Comparison of ENCODE assay signal across 9 cellular contexts in the genomic region with DNA sequence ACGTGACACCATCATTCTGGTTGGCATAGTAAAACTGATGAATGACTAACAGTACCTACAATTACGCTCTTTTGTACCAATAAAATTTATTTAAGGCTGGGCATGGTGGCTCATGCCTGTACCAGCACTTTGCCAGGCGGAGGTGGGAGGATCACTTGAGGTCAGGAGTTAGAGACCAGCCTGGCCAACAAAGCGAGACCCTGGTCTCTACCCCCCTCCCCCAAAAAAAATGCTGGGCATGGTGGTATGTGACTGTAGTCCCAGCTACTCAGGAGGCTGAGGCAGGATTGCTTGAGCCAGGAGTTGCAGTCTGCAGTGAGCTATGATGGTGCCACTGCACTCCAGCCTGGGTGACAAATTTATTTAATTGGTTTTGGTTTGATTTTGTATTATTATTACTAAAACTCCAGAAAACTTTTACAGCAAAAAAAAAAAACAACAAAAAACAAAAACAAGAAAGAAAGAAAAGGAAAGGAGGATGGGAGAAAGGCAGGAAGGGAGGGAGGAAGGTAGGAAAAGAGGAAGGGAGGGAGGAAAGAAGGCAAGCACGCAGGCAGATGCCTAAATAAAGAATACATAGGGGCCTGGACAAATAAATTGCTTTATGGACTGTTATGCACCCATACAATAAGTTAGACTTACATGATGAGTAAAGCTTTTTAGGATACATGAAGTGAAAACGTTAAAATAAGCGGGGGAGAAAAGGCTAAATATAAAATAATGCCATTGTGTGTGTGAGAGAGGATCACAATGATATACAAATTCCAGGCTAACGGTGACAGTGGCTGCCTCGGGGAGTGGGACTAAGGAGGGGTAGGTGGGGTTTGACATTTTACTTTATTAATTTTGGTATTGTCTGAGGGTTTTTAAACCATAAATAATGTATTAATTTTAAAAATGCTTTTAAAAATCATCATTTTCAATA. TPM values are rescaled to one million over a fixed set of nuclear protein-coding genes. Genes with fewer than 3 reads are reported as not detected.
DNase-seq lines count a peak whose midpoint lies in the region; ATAC-seq, FAIRE-seq and TF ChIP-seq lines count a peak whose summit lies in the region.
"Had no signal": no experiment of that assay in that cellular context is flagged by ENCODE, and none has a peak within 500 bp of the region (broad histone marks: within the 10 kb centered on the region; RNA-seq: fewer than 3 reads in every experiment).

No MANE protein-coding gene starts in this region.

- RAD21 ChIA-PET in GM12878 (lab: Charles Lee; ENCODE audit: unreplicated experiment) = no interaction called here

- H3K9me3 ChIP-seq in GM12878 (replicated peaks; ENCODE audit: control insufficient read depth, insufficient read depth, low read length) = no peaks in the 10 kb centered on the region; the same call in 2 of the 3 replicates
- no peaks in the 10 kb centered on the region for H3K9me3 ChIP-seq in mesodermal cell (ENCODE audit: control insufficient read depth, low read length)
- H3K9me3 ChIP-seq in aorta (ENCODE audit: control insufficient read depth, low read length) = no peaks in the 10 kb centered on the region

- H3K4me1 ChIP-seq in GM12878 (ENCODE audit: control insufficient read depth, insufficient read depth, low read length) (no peaks in the 10 kb centered on the region), mesodermal cell (ENCODE audit: control insufficient read depth, insufficient read depth, low read length, poor library complexity, severe bottlenecking) (peaks cover 4% of the 10 kb centered on the region), aorta (ENCODE audit: control insufficient read depth in 1 of 2, insufficient read depth in 2 of 2, low read length in 2 of 2) (peaks cover 2 to 3% of the 10 kb centered on the region in 2 donors)

- TF ChIP-seq POLR2A in GM12878 (IDR thresholded peaks at IDR 0.05; ENCODE audit: low read depth, low read length) (no peak), GM18505 (IDR thresholded peaks at IDR 0.05; ENCODE audit: borderline replicate concordance, extremely low read depth, insufficient read depth, insufficient read length) (no peak)

- FAIRE-seq in GM12878 (lab: Jason Lieb, UNC) = no peak

- no peak for DNase-seq in stimulated activated naive CD8-positive, alpha-beta T cell treated with anti-CD3 and anti-CD28 coated beads, Interleukin-15, Interleukin-2, amounts not matched to agents 100 U/mL and 50 U/mL, for 24 hours
- DNase-seq in GM12878 (ENCODE audit: low read depth, low spot score) (no peak), aorta (no peak), DMS53 treated with DMSO at 0.1 percent for 48 hours (lab: John Stamatoyannopoulos, UW; ENCODE audit: unreplicated experiment) (no peak)

- peak overlapping the region; percentile 78 for H3K27ac Mint-ChIP-seq in stimulated activated naive CD8-positive, alpha-beta T cell treated with anti-CD3 and anti-CD28 coated beads, Interleukin-15, Interleukin-2, amounts not matched to agents 100 ng/mL and 50 ng/mL, for 24 hours

- H3K4me1 Mint-ChIP-seq in stimulated activated naive CD8-positive, alpha-beta T cell treated with anti-CD3 and anti-CD28 coated beads, Interleukin-15, Interleukin-2, amounts not matched to agents 100 ng/mL and 50 ng/mL, for 24 hours (ENCODE audit: low read depth) = peaks cover 12% of the 10 kb centered on the region

- BruUV-seq in GM12878 (replicated peaks; lab: Mats Ljungman, UMichigan) = TSS peak; percentile 81

- peak overlapping the region; percentile 87 for H3K4me3 Mint-ChIP-seq in stimulated activated naive CD8-positive, alpha-beta T cell treated with anti-CD3 and anti-CD28 coated beads, Interleukin-15, Interleukin-2, amounts not matched to agents 100 ng/mL and 50 ng/mL, for 24 hours

- H3K4me2 ChIP-seq in GM12878 (ENCODE audit: control insufficient read depth, insufficient read depth) = peak overlapping the region; percentile 87

- H3K9ac ChIP-seq in GM12878 (ENCODE audit: control insufficient read depth, insufficient read depth, low read length) = peak overlapping the region; percentile 84

- in situ Hi-C loops in GM12878 (cut with MboI) = no loop called here

- peak overlapping the region; percentile 88 for H2AFZ ChIP-seq in GM12878 (ENCODE audit: control insufficient read depth, low read depth, low read length)

- peaks cover 14% of the 10 kb centered on the region for H3K36me3 Mint-ChIP-seq in stimulated activated naive CD8-positive, alpha-beta T cell treated with anti-CD3 and anti-CD28 coated beads, Interleukin-15, Interleukin-2, amounts not matched to agents 100 ng/mL and 50 ng/mL, for 24 hours (ENCODE audit: low read depth)

- H3K4me3 ChIP-seq in GM12878 = peak overlapping the region; percentile 89
- peak overlapping the region; percentile 69 for H3K4me3 ChIP-seq in mesodermal cell (ENCODE audit: extremely low read depth, insufficient read depth, low read length, poor library complexity, severe bottlenecking)
- peak overlapping the region; percentile 9 to 89 for H3K4me3 ChIP-seq in aorta (ENCODE audit: low read length in 2 of 2)

- no peak for TF ChIP-seq RAD21 in GM12878 (IDR thresholded peaks at IDR 0.05; ENCODE audit: insufficient read depth, low read depth, low read length)

- CTCF ChIA-PET in GM12878 (lab: Yijun Ruan, JAX) = interaction anchor here (1.0 kb wide), 1 partner anchor 130 kb away, joined by 4 read pairs; no protein-coding TSS in a partner anchor

- no peak for TF ChIP-seq CTCF in GM12878 (IDR thresholded peaks at IDR 0.05 in 2 of 3, conservative IDR thresholded peaks at IDR 0.05 in 1 of 3; ENCODE audit: control insufficient read depth in 2 of 3, extremely low read depth in 1 of 3, insufficient read depth in 1 of 3, low read depth in 3 of 3, low read length in 3 of 3)

- no peak for TF ChIP-seq EP300 in GM12878 (IDR thresholded peaks at IDR 0.05; ENCODE audit: borderline replicate concordance in 1 of 2, control insufficient read depth in 1 of 2, low read depth in 2 of 2, low read length in 2 of 2)

- no peaks in the 10 kb centered on the region for H4K20me1 ChIP-seq in GM12878 (ENCODE audit: control insufficient read depth, insufficient read depth)

- SMC1A ChIA-PET in GM12878 (lab: Charles Lee; ENCODE audit: uncharacterized antibody, unreplicated experiment) = interaction anchor here (0.7 to 3.4 kb wide), 4 partner anchors 14 to 43 kb away, joined by 3 to 17 read pairs (median 4); a partner anchor contains a TSS

- no peak for ATAC-seq in stimulated activated naive CD8-positive, alpha-beta T cell treated with anti-CD3 and anti-CD28 coated beads, Interleukin-15, Interleukin-2, amounts not matched to agents 100 U/mL and 50 U/mL, for 24 hours
- no peak; the same call in 2 of the 3 replicates for ATAC-seq in GM12878
- ATAC-seq in aorta (ENCODE audit: low FRiP score) = no peak
- no peak for ATAC-seq in GM18873 (IDR thresholded peaks at IDR 0.05; ENCODE audit: low FRiP score, unreplicated experiment)
- ATAC-seq in GM18505 (IDR thresholded peaks at IDR 0.05; ENCODE audit: unreplicated experiment) = no peak

- peaks cover 15% of the 10 kb centered on the region for H3K79me2 ChIP-seq in GM12878 (ENCODE audit: control insufficient read depth, insufficient read depth, low read length)

- peaks cover 3% of the 10 kb centered on the region for H3K9me3 Mint-ChIP-seq in stimulated activated naive CD8-positive, alpha-beta T cell treated with anti-CD3 and anti-CD28 coated beads, Interleukin-15, Interleukin-2, amounts not matched to agents 100 ng/mL and 50 ng/mL, for 24 hours

- H3K27ac ChIP-seq in GM12878 (ENCODE audit: control insufficient read depth, insufficient read depth) = peak overlapping the region; percentile 73
- peak overlapping the region; percentile 78 for H3K27ac ChIP-seq in mesodermal cell (ENCODE audit: low read depth, low read length, severe bottlenecking)
- no peak overlapping the region for H3K27ac ChIP-seq in aorta (ENCODE audit: low read depth in 1 of 2, low read length in 2 of 2)

- 44% methylated on average over 9 of the region's 9 CpGs for WGBS in GM12878 (ENCODE audit: insufficient coverage, insufficient replicate concordance, low lambda C conversion rate, missing lambda C conversion rate)
- WGBS in mesodermal cell (ENCODE audit: insufficient coverage in 2 of 2), 2 experiments = 59 to 76% methylated on average over 4 of the region's 9 CpGs
- 41 to 52% methylated on average over 9 of the region's 9 CpGs for WGBS in aorta, 2 donors

- peaks cover 60% of the 10 kb centered on the region for H3K27me3 Mint-ChIP-seq in stimulated activated naive CD8-positive, alpha-beta T cell treated with anti-CD3 and anti-CD28 coated beads, Interleukin-15, Interleukin-2, amounts not matched to agents 100 ng/mL and 50 ng/mL, for 24 hours

- intact Hi-C loops in GM12878 (cut with micrococcal nuclease; ENCODE audit: unreplicated experiment) (loop anchor here (1.0 to 5.0 kb wide), 3 partner anchors 28 to 128 kb away; a partner anchor contains a TSS), aorta (cut with DNase I) (loop anchor here (2.0 to 10.0 kb wide), 5 partner anchors 43 to 142 kb away; a partner anchor contains a TSS)

- H3K36me3 ChIP-seq in GM12878 (ENCODE audit: control insufficient read depth in 2 of 2, insufficient read depth in 2 of 2, low read length in 1 of 2) (peaks cover 0 to 4% of the 10 kb centered on the region in 2 experiments; a peak in 2 of 4 replicates), mesodermal cell (ENCODE audit: control insufficient read depth, insufficient read depth, low read length) (peaks cover 27% of the 10 kb centered on the region), aorta (ENCODE audit: control insufficient read depth in 1 of 2, insufficient read depth in 2 of 2, low read length in 1 of 2) (peaks cover 0 to 5% of the 10 kb centered on the region in 2 donors)

- H3K27me3 ChIP-seq in GM12878 (replicated peaks in 1 of 2; ENCODE audit: control insufficient read depth in 2 of 2, insufficient read depth in 2 of 2, low read length in 1 of 2) = no peaks in the 10 kb centered on the region
- no peaks in the 10 kb centered on the region for H3K27me3 ChIP-seq in aorta (ENCODE audit: control insufficient read depth in 1 of 2, insufficient read depth in 2 of 2, low read length in 1 of 2)

- POLR2A ChIA-PET in GM12878 (lab: Charles Lee) = interaction anchor here (1.0 kb wide), 1 partner anchor 57 kb away, joined by 3 read pairs; a partner anchor contains a TSS

RNA-seq across cellular contexts. Expression of a gene that starts 0.7 kb away (rescaled TPM):
- total RNA-seq in GM12878 (2013; cell fraction: nucleolus; rRNA removed) = 57.9 and 64.7 TPM in 2 replicates
- total RNA-seq in GM12878 (2014; rRNA removed) = 17.8 and 20.9 TPM in 2 replicates
- total RNA-seq in GM12878 (2014; rRNA removed; fragmentation: Illumina TruSeq; extraction: Trizol) = 22.6 and 23.4 TPM in 2 replicates
- total RNA-seq in GM12878 (2021) = 16.6 and 17.0 TPM in 2 replicates
- polyA plus RNA-seq in GM12878 (2011; ENCODE audit: low read depth) = 8.5 TPM
- polyA plus RNA-seq in GM12878 (2011; rRNA removed) = 28.7 and 29.2 TPM in 2 replicates
- 16.7 and 18.9 TPM in 2 replicates for polyA plus RNA-seq in GM12878 (2011; cell fraction: cytosol; rRNA removed)
- polyA plus RNA-seq in GM12878 (2011; cell fraction: nucleus; rRNA removed) = 26.2 and 30.2 TPM in 2 replicates
- 7.0 and 9.1 TPM in 2 replicates for polyA plus RNA-seq in GM12878 (2012)
- polyA plus RNA-seq in GM12878 (2014; fragmentation: Illumina TruSeq; extraction: Trizol) = 22.8 and 25.3 TPM in 2 replicates
- polyA plus RNA-seq in GM12878 (2014; fragmentation: Nextera tagmentation; extraction: Ambion mirVana) = 10 to 100 TPM; 10.2 to 12.4 TPM
- polyA plus RNA-seq in GM12878 (2014; rRNA removed) = 16.9 and 22.5 TPM in 2 replicates
- polyA plus RNA-seq in GM12878 (2016; fragmentation: Nextera tagmentation; extraction: Ambion mirVana) = 10 to 100 TPM in 1 of 2 experiments, 1 to 10 TPM in 1; 8.1 to 10.4 TPM
- 28.9 and 32.7 TPM in 2 replicates for polyA minus RNA-seq in GM12878 (2011; rRNA and poly(A)+ RNA removed)
- polyA minus RNA-seq in GM12878 (2011; cell fraction: cytosol; rRNA and poly(A)+ RNA removed) = 3.6 and 3.9 TPM in 2 replicates
- 27.8 and 40.8 TPM in 2 replicates for polyA minus RNA-seq in GM12878 (2011; cell fraction: nucleus; rRNA and poly(A)+ RNA removed)
- 19.7 TPM for polyA plus RNA-seq in mesodermal cell (2013, experiment 1 of 2)
- 19.7 TPM for polyA plus RNA-seq in mesodermal cell (2013, experiment 2 of 2)
- total RNA-seq in aorta = 10 to 100 TPM; 15.4 to 18.5 TPM
- polyA plus RNA-seq in aorta = 10 to 100 TPM in 1 of 2 donors, 1 to 10 TPM in 1; 4.4 to 14.0 TPM

RNA-seq across cellular contexts. Expression of a gene that starts 27.7 kb away (rescaled TPM):
- total RNA-seq in GM12878 (2013; cell fraction: nucleolus; rRNA removed) = 7.5 and 8.4 TPM in 2 replicates
- total RNA-seq in GM12878 (2014; rRNA removed) (4.4 and 5.8 TPM in 2 replicates), GM12878 (2014; rRNA removed; fragmentation: Illumina TruSeq; extraction: Trizol) (5.8 and 6.1 TPM in 2 replicates), GM12878 (2021) (5.8 and 6.4 TPM in 2 replicates), aorta (1 to 10 TPM; 4.0 to 6.8 TPM)
- 2.7 TPM for polyA plus RNA-seq in GM12878 (2011; ENCODE audit: low read depth)
- polyA plus RNA-seq in GM12878 (2011; rRNA removed) (5.5 and 7.0 TPM in 2 replicates), GM12878 (2014; fragmentation: Illumina TruSeq; extraction: Trizol) (6.5 and 7.4 TPM in 2 replicates), GM12878 (2014; fragmentation: Nextera tagmentation; extraction: Ambion mirVana) (1 to 10 TPM; 3.0 to 3.3 TPM), GM12878 (2014; rRNA removed) (4.3 and 4.8 TPM in 2 replicates), GM12878 (2016; fragmentation: Nextera tagmentation; extraction: Ambion mirVana) (1 to 10 TPM; 4.9 to 5.1 TPM), aorta (1 to 10 TPM; 2.5 to 3.6 TPM)
- 3.2 and 3.9 TPM in 2 replicates for polyA plus RNA-seq in GM12878 (2011; cell fraction: cytosol; rRNA removed)
- polyA plus RNA-seq in GM12878 (2011; cell fraction: nucleus; rRNA removed) = 4.3 and 4.9 TPM in 2 replicates
- 3.3 and 5.0 TPM in 2 replicates for polyA plus RNA-seq in GM12878 (2012)
- 6.5 and 7.1 TPM in 2 replicates for polyA minus RNA-seq in GM12878 (2011; rRNA and poly(A)+ RNA removed)
- 2.7 and 3.2 TPM in 2 replicates for polyA minus RNA-seq in GM12878 (2011; cell fraction: cytosol; rRNA and poly(A)+ RNA removed)
- polyA minus RNA-seq in GM12878 (2011; cell fraction: nucleus; rRNA and poly(A)+ RNA removed) = 3.7 and 4.2 TPM in 2 replicates
- 7.4 TPM for polyA plus RNA-seq in mesodermal cell (2013, experiment 1 of 2)
- 6.3 TPM for polyA plus RNA-seq in mesodermal cell (2013, experiment 2 of 2)

RNA-seq across cellular contexts. Expression of a gene that starts 34.7 kb away (rescaled TPM):
- total RNA-seq in GM12878 (2013; cell fraction: nucleolus; rRNA removed) = 0.29 TPM in 1 of 2 replicates, not detected in the other
- total RNA-seq in GM12878 (2014; rRNA removed) (0.16 and 0.17 TPM in 2 replicates), GM12878 (2014; rRNA removed; fragmentation: Illumina TruSeq; extraction: Trizol) (0.27 and 0.32 TPM in 2 replicates), GM12878 (2021) (0.11 and 0.18 TPM in 2 replicates), aorta (1 to 10 TPM; 1.6 to 3.2 TPM)
- not detected for polyA plus RNA-seq in GM12878 (2011; ENCODE audit: low read depth)
- polyA plus RNA-seq in GM12878 (2011; rRNA removed) (not detected in 2 replicates), GM12878 (2014; fragmentation: Illumina TruSeq; extraction: Trizol) (0.15 and 0.29 TPM in 2 replicates), GM12878 (2014; fragmentation: Nextera tagmentation; extraction: Ambion mirVana) (under 1 TPM; 0.10 to 0.22 TPM), GM12878 (2014; rRNA removed) (0.27 and 0.31 TPM in 2 replicates), GM12878 (2016; fragmentation: Nextera tagmentation; extraction: Ambion mirVana) (under 1 TPM; 0.19 to 0.48 TPM), aorta (1 to 10 TPM; 1.9 to 4.3 TPM)
- polyA plus RNA-seq in GM12878 (2011; cell fraction: cytosol; rRNA removed) = not detected in 2 replicates
- 0.07 TPM in 1 of 2 replicates, not detected in the other for polyA plus RNA-seq in GM12878 (2011; cell fraction: nucleus; rRNA removed)
- polyA plus RNA-seq in GM12878 (2012) = 0.09 and 0.21 TPM in 2 replicates
- not detected in 2 replicates for polyA minus RNA-seq in GM12878 (2011; rRNA and poly(A)+ RNA removed)
- not detected in 2 replicates for polyA minus RNA-seq in GM12878 (2011; cell fraction: cytosol; rRNA and poly(A)+ RNA removed)
- polyA minus RNA-seq in GM12878 (2011; cell fraction: nucleus; rRNA and poly(A)+ RNA removed) = not detected in 2 replicates
- polyA plus RNA-seq in mesodermal cell (2013, experiment 1 of 2) = not detected
- not detected for polyA plus RNA-seq in mesodermal cell (2013, experiment 2 of 2)
- total RNA-seq: T-helper 2 cell treated with Interferon-gamma antibody and Interleukin-4, amounts not matched to agents 100 ng/mL and 5 ng/mL, for 36 hours had no signal

RNA-seq across cellular contexts. Expression of a gene that starts 42.5 kb away (rescaled TPM):
- total RNA-seq in GM12878 (2013; cell fraction: nucleolus; rRNA removed) = 36.7 and 38.1 TPM in 2 replicates
- total RNA-seq in GM12878 (2014; rRNA removed) (4.5 and 8.7 TPM in 2 replicates), GM12878 (2014; rRNA removed; fragmentation: Illumina TruSeq; extraction: Trizol) (7.4 and 7.6 TPM in 2 replicates), GM12878 (2021) (5.4 and 7.4 TPM in 2 replicates), aorta (10 to 100 TPM; 15.7 to 22.8 TPM)
- polyA plus RNA-seq in GM12878 (2011; ENCODE audit: low read depth) = 6.4 TPM
- polyA plus RNA-seq in GM12878 (2011; rRNA removed) (13.3 and 14.1 TPM in 2 replicates), GM12878 (2014; fragmentation: Illumina TruSeq; extraction: Trizol) (8.9 and 14.6 TPM in 2 replicates), GM12878 (2014; fragmentation: Nextera tagmentation; extraction: Ambion mirVana) (1 to 10 TPM; 4.6 to 5.4 TPM), GM12878 (2014; rRNA removed) (5.6 and 6.9 TPM in 2 replicates), GM12878 (2016; fragmentation: Nextera tagmentation; extraction: Ambion mirVana) (1 to 10 TPM; 5.9 to 6.0 TPM), aorta (10 to 100 TPM; 15.9 to 16.1 TPM)
- 6.2 and 8.1 TPM in 2 replicates for polyA plus RNA-seq in GM12878 (2011; cell fraction: cytosol; rRNA removed)
- 19.6 and 26.9 TPM in 2 replicates for polyA plus RNA-seq in GM12878 (2011; cell fraction: nucleus; rRNA removed)
- polyA plus RNA-seq in GM12878 (2012) = 6.0 and 7.3 TPM in 2 replicates
- polyA minus RNA-seq in GM12878 (2011; rRNA and poly(A)+ RNA removed) = 16.2 and 18.3 TPM in 2 replicates
- polyA minus RNA-seq in GM12878 (2011; cell fraction: cytosol; rRNA and poly(A)+ RNA removed) = 1.7 and 2.7 TPM in 2 replicates
- 7.9 and 10.4 TPM in 2 replicates for polyA minus RNA-seq in GM12878 (2011; cell fraction: nucleus; rRNA and poly(A)+ RNA removed)
- polyA plus RNA-seq in mesodermal cell (2013, experiment 1 of 2) = 18.2 TPM
- 16.8 TPM for polyA plus RNA-seq in mesodermal cell (2013, experiment 2 of 2)

RNA-seq across cellular contexts. Expression of a gene that starts 57.0 kb away (rescaled TPM):
- total RNA-seq in GM12878 (2013; cell fraction: nucleolus; rRNA removed) = 6.6 and 7.0 TPM in 2 replicates
- 3.7 and 4.4 TPM in 2 replicates for total RNA-seq in GM12878 (2014; rRNA removed)
- 3.9 and 4.2 TPM in 2 replicates for total RNA-seq in GM12878 (2014; rRNA removed; fragmentation: Illumina TruSeq; extraction: Trizol)
- 3.0 and 3.7 TPM in 2 replicates for total RNA-seq in GM12878 (2021)
- 1.3 TPM for polyA plus RNA-seq in GM12878 (2011; ENCODE audit: low read depth)
- polyA plus RNA-seq in GM12878 (2011; rRNA removed) = 1.9 and 2.5 TPM in 2 replicates
- 1.0 and 1.5 TPM in 2 replicates for polyA plus RNA-seq in GM12878 (2011; cell fraction: cytosol; rRNA removed)
- polyA plus RNA-seq in GM12878 (2011; cell fraction: nucleus; rRNA removed) = 3.1 and 3.6 TPM in 2 replicates
- 1.5 and 1.7 TPM in 2 replicates for polyA plus RNA-seq in GM12878 (2012)
- polyA plus RNA-seq in GM12878 (2014; fragmentation: Illumina TruSeq; extraction: Trizol) = 4.4 and 4.8 TPM in 2 replicates
- 1 to 10 TPM; 2.0 to 2.2 TPM for polyA plus RNA-seq in GM12878 (2014; fragmentation: Nextera tagmentation; extraction: Ambion mirVana)
- polyA plus RNA-seq in GM12878 (2014; rRNA removed) = 2.9 and 3.8 TPM in 2 replicates
- 1 to 10 TPM; 4.5 to 4.9 TPM for polyA plus RNA-seq in GM12878 (2016; fragmentation: Nextera tagmentation; extraction: Ambion mirVana)
- polyA minus RNA-seq in GM12878 (2011; rRNA and poly(A)+ RNA removed) = 1.0 and 2.0 TPM in 2 replicates
- polyA minus RNA-seq in GM12878 (2011; cell fraction: cytosol; rRNA and poly(A)+ RNA removed) = 0.83 and 0.94 TPM in 2 replicates
- polyA minus RNA-seq in GM12878 (2011; cell fraction: nucleus; rRNA and poly(A)+ RNA removed) = 1.1 TPM in 2 replicates
- polyA plus RNA-seq in mesodermal cell (2013, experiment 1 of 2) = 8.0 TPM
- polyA plus RNA-seq in mesodermal cell (2013, experiment 2 of 2) = 8.7 TPM
- total RNA-seq in aorta = 1 to 10 TPM; 6.2 to 6.7 TPM
- polyA plus RNA-seq in aorta = 1 to 10 TPM; 3.5 to 7.2 TPM

Comparison
In these comparisons a context has a peak if more than half of its experiments do, and no peak if none do; other contexts are left out.
1. H3K27ac ChIP-seq: peak in GM12878 (single experiment) and mesodermal cell (single experiment); none in aorta (0 of 2).
2. Peak in every context shown above with its lines, with median percentiles within 50 percentile points of each other: H3K4me3 ChIP-seq.